Comparison of ENCODE assay signal across 8 cellular contexts in the genomic region with DNA sequence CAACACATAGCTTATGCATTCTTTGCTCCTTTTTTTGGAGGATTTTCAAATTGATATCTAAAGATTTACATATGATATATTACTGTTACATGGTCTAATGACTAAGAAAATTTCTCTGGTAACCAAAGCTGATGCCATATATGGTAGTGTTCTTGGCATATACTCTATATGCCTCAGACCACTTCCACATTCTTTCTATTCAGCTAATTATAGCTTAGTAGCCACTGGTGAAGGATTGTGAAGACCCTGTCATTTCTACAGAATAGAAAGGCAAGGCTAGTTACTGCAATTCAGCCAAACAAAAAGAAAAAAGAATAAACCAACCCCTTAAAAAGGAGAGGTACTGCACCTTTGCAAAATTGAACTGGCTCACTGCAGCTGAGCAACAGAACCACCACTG. TPM values are rescaled to one million over a fixed set of nuclear protein-coding genes. Genes with fewer than 3 reads are reported as not detected.
DNase-seq lines count a peak whose midpoint lies in the region; ATAC-seq and TF ChIP-seq lines count a peak whose summit lies in the region.

No MANE protein-coding gene starts in this region.

- DNase-seq in activated naive CD4-positive, alpha-beta T cell treated with Interleukin-2 at 50 U/mL for 16 hours: no peak
- DNase-seq in SK-N-SH: no peak
- DNase-seq in foreskin keratinocyte: peak; percentile 40 to 62
- no peak for DNase-seq in thoracic aorta (ENCODE audit: low spot score)
- DNase-seq in activated effector memory CD4-positive, alpha-beta T cell treated with anti-CD3 and anti-CD28 coated beads, Interleukin-2, amount 50 U/mL, for 16 hours: no peak

- no peaks in the 10 kb centered on the region for H3K27me3 Mint-ChIP-seq in activated naive CD4-positive, alpha-beta T cell treated with anti-CD3 and anti-CD28 coated beads, Interleukin-2, amount 50 U/mL, for 24 hours

- ATAC-seq in foreskin keratinocyte (no peak), thoracic aorta (ENCODE audit: insufficient number of reproducible peaks, low FRiP score, low read depth) (no peak), HG03095 (IDR thresholded peaks at IDR 0.05; ENCODE audit: unreplicated experiment) (no peak), GM21723 (IDR thresholded peaks at IDR 0.05; ENCODE audit: unreplicated experiment) (no peak)

- no peaks in the 10 kb centered on the region for H3K9me3 Mint-ChIP-seq in activated naive CD4-positive, alpha-beta T cell treated with anti-CD3 and anti-CD28 coated beads, Interleukin-2, amount 50 U/mL, for 24 hours

- H3K4me1 Mint-ChIP-seq in activated naive CD4-positive, alpha-beta T cell treated with anti-CD3 and anti-CD28 coated beads, Interleukin-2, amount 50 U/mL, for 24 hours: peaks cover 48% of the 10 kb centered on the region

- TF ChIP-seq CTCF in SK-N-SH (IDR thresholded peaks at IDR 0.05) (no peak), foreskin keratinocyte (conservative IDR thresholded peaks at IDR 0.05) (no peak), thoracic aorta (IDR thresholded peaks at IDR 0.05) (no peak)

- no peak overlapping the region for H2AFZ ChIP-seq in SK-N-SH (ENCODE audit: low read depth)

- H3K4me1 ChIP-seq in SK-N-SH (ENCODE audit: control insufficient read depth in 1 of 2, insufficient read depth in 2 of 2, low read depth in 1 of 2, low read length in 1 of 2): peaks cover 23 to 49% of the 10 kb centered on the region in 2 experiments; a peak in 3 of 4 replicates
- peaks cover 35% of the 10 kb centered on the region for H3K4me1 ChIP-seq in foreskin keratinocyte
- H3K4me1 ChIP-seq in thoracic aorta (ENCODE audit: control insufficient read depth in 1 of 2, low read depth in 2 of 2): peaks cover 46 to 65% of the 10 kb centered on the region in 2 donors

- peak in 1 of 2 experiments; percentile 64; a peak in 1 of 4 replicates for TF ChIP-seq EP300 in SK-N-SH (IDR thresholded peaks at IDR 0.05; ENCODE audit: borderline replicate concordance in 1 of 2, low read depth in 1 of 2, low read length in 1 of 2)

- no peak for TF ChIP-seq RAD21 in SK-N-SH (IDR thresholded peaks at IDR 0.05; ENCODE audit: low read length)

- H3K9me2 ChIP-seq in SK-N-SH: no peaks in the 10 kb centered on the region

- peak overlapping the region; percentile 26 for H3K4me3 Mint-ChIP-seq in activated naive CD4-positive, alpha-beta T cell treated with anti-CD3 and anti-CD28 coated beads, Interleukin-2, amount 50 U/mL, for 24 hours

- no peaks in the 10 kb centered on the region for H3K27me3 ChIP-seq in SK-N-SH (ENCODE audit: insufficient read depth)
- H3K27me3 ChIP-seq in foreskin keratinocyte: no peaks in the 10 kb centered on the region
- no peaks in the 10 kb centered on the region for H3K27me3 ChIP-seq in thoracic aorta (replicated peaks; ENCODE audit: insufficient read depth)

- H3K36me3 Mint-ChIP-seq in activated naive CD4-positive, alpha-beta T cell treated with anti-CD3 and anti-CD28 coated beads, Interleukin-2, amount 50 U/mL, for 24 hours: peaks cover 25% of the 10 kb centered on the region

- H4K20me1 ChIP-seq in SK-N-SH (ENCODE audit: insufficient read depth): peaks cover 76% of the 10 kb centered on the region

- peak overlapping the region; percentile 72 to 87 for H3K4me3 ChIP-seq in SK-N-SH (ENCODE audit: low read depth in 2 of 2, low read length in 1 of 2)
- peak overlapping the region; percentile 92 for H3K4me3 ChIP-seq in thoracic aorta

- H3F3A ChIP-seq in SK-N-SH (replicated peaks; ENCODE audit: insufficient read depth): peaks cover 47% of the 10 kb centered on the region

- H3K9me3 ChIP-seq in SK-N-SH: no peaks in the 10 kb centered on the region
- no peaks in the 10 kb centered on the region for H3K9me3 ChIP-seq in thoracic aorta

- H3K36me3 ChIP-seq in SK-N-SH (replicated peaks in 1 of 2; ENCODE audit: control insufficient read depth in 1 of 2, insufficient read depth in 2 of 2, low read length in 1 of 2) (peaks cover 66 to 69% of the 10 kb centered on the region in 2 experiments), thoracic aorta (no peaks in the 10 kb centered on the region)

- H3K27ac ChIP-seq in SK-N-SH (ENCODE audit: low read depth in 2 of 2, low read length in 1 of 2) (peak overlapping the region; percentile 62 to 79; a peak in 3 of 4 replicates), foreskin keratinocyte (no peak overlapping the region), thoracic aorta (peak overlapping the region in 1 of 2 donors; percentile 14)

- H3K9ac ChIP-seq in SK-N-SH: peak overlapping the region; percentile 79; the same call in 1 of the 2 replicates

- H3K79me2 ChIP-seq in SK-N-SH (ENCODE audit: insufficient read depth): peaks cover 91% of the 10 kb centered on the region

- H3K27ac Mint-ChIP-seq in activated naive CD4-positive, alpha-beta T cell treated with anti-CD3 and anti-CD28 coated beads, Interleukin-2, amount 50 U/mL, for 24 hours: no peak overlapping the region

- peak overlapping the region; percentile 81 for H3K4me2 ChIP-seq in SK-N-SH

- CTCF ChIA-PET in SK-N-SH (lab: Yijun Ruan, JAX): interaction anchor here (0.7 to 4.0 kb wide), 9 partner anchors 19 to 298 kb away, joined by 3 to 38 read pairs (median 4); no protein-coding TSS in a partner anchor

- POLR2A ChIA-PET in SK-N-SH (lab: Yijun Ruan, JAX): no interaction called here

TF ChIP-seq in SK-N-SH, 30 proteins besides CTCF, POLR2A, EP300 and RAD21 (continues in another document):
- no peak for TF ChIP-seq FOXJ3 (CRISPR knock-in tag; IDR thresholded peaks at IDR 0.05)
- TF ChIP-seq, protein P1, sequence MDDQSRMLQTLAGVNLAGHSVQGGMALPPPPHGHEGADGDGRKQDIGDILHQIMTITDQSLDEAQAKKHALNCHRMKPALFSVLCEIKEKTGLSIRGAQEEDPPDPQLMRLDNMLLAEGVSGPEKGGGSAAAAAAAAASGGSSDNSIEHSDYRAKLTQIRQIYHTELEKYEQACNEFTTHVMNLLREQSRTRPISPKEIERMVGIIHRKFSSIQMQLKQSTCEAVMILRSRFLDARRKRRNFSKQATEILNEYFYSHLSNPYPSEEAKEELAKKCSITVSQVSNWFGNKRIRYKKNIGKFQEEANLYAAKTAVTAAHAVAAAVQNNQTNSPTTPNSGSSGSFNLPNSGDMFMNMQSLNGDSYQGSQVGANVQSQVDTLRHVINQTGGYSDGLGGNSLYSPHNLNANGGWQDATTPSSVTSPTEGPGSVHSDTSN (IDR thresholded peaks at IDR 0.05): peak; percentile 72; the same call in 1 of the 2 replicates
- TF ChIP-seq ELF1 (IDR thresholded peaks at IDR 0.05): peak; percentile 54; the same call in 1 of the 2 replicates
- TF ChIP-seq NFIC (IDR thresholded peaks at IDR 0.05; ENCODE audit: borderline replicate concordance): peak; percentile 77
- TF ChIP-seq, protein P2, sequence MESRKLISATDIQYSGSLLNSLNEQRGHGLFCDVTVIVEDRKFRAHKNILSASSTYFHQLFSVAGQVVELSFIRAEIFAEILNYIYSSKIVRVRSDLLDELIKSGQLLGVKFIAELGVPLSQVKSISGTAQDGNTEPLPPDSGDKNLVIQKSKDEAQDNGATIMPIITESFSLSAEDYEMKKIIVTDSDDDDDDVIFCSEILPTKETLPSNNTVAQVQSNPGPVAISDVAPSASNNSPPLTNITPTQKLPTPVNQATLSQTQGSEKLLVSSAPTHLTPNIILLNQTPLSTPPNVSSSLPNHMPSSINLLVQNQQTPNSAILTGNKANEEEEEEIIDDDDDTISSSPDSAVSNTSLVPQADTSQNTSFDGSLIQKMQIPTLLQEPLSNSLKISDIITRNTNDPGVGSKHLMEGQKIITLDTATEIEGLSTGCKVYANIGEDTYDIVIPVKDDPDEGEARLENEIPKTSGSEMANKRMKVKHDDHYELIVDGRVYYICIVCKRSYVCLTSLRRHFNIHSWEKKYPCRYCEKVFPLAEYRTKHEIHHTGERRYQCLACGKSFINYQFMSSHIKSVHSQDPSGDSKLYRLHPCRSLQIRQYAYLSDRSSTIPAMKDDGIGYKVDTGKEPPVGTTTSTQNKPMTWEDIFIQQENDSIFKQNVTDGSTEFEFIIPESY (IDR thresholded peaks at IDR 0.05; ENCODE audit: borderline replicate concordance, low read depth): no peak
- no peak for TF ChIP-seq RFX5 (IDR thresholded peaks at IDR 0.05; ENCODE audit: low read length)
- TF ChIP-seq MAX (IDR thresholded peaks at IDR 0.05; ENCODE audit: low read depth): no peak
- peak; percentile 33; the same call in 1 of the 2 replicates for TF ChIP-seq TEAD4 (IDR thresholded peaks at IDR 0.05; ENCODE audit: borderline replicate concordance, insufficient read depth)
- TF ChIP-seq CHD2 (IDR thresholded peaks at IDR 0.05; ENCODE audit: low read length, partially characterized antibody): no peak
- TF ChIP-seq JUND (IDR thresholded peaks at IDR 0.05): peak; percentile 42; the same call in 1 of the 2 replicates
- 0 out of 2 replicates have a peak, but pooled peaks have one; percentile 4 for TF ChIP-seq FOSL2 (IDR thresholded peaks at IDR 0.05; ENCODE audit: borderline replicate concordance, low read depth)
- TF ChIP-seq MXI1 (IDR thresholded peaks at IDR 0.05; ENCODE audit: low read depth, low read length): peak; percentile 28; the same call in 1 of the 2 replicates
- peak; percentile 79 for TF ChIP-seq MEF2A (IDR thresholded peaks at IDR 0.05; ENCODE audit: borderline replicate concordance, low read depth)
- TF ChIP-seq RXRA (IDR thresholded peaks at IDR 0.05; ENCODE audit: borderline replicate concordance, low read depth): 0 out of 2 replicates have a peak, but pooled peaks have one; percentile 15
- TF ChIP-seq POLR2AphosphoS5 (IDR thresholded peaks at IDR 0.05; ENCODE audit: low read depth, low read length): no peak
- no peak for TF ChIP-seq FOXM1 (IDR thresholded peaks at IDR 0.05; ENCODE audit: low read depth)
- no peak for TF ChIP-seq TAF1 (IDR thresholded peaks at IDR 0.05; ENCODE audit: borderline replicate concordance, low read depth, low read length)
- TF ChIP-seq EZH2phosphoT487 (IDR thresholded peaks at IDR 0.05; ENCODE audit: borderline replicate concordance, low read depth): no peak
- peak; percentile 56 for TF ChIP-seq TCF12 (IDR thresholded peaks at IDR 0.05)
- TF ChIP-seq RCOR1 (IDR thresholded peaks at IDR 0.05; ENCODE audit: low read length): no peak

RNA-seq across cellular contexts. Expression of gene PURB, which starts 3.7 kb away (rescaled TPM):
- polyA plus RNA-seq in SK-N-SH (2012; rRNA removed) (4.1 and 4.8 TPM in 2 replicates), foreskin keratinocyte (4.0 and 4.9 TPM in 2 replicates)
- polyA plus RNA-seq in SK-N-SH (2012; cell fraction: cytosol; rRNA removed): 7.9 and 8.7 TPM in 2 replicates
- polyA plus RNA-seq in SK-N-SH (2012; cell fraction: nucleus; rRNA removed): 3.3 and 5.1 TPM in 2 replicates
- total RNA-seq in foreskin keratinocyte (16.9 and 17.8 TPM in 2 replicates), thoracic aorta (10 to 100 TPM; 18.0 to 31.5 TPM)

RNA-seq across cellular contexts. Expression of gene H2AZ2, which starts 33.7 kb away (rescaled TPM):
- polyA plus RNA-seq in SK-N-SH (2012; rRNA removed) (207 and 389 TPM in 2 replicates), foreskin keratinocyte (187 and 217 TPM in 2 replicates)
- polyA plus RNA-seq in SK-N-SH (2012; cell fraction: cytosol; rRNA removed): 318 and 348 TPM in 2 replicates
- polyA plus RNA-seq in SK-N-SH (2012; cell fraction: nucleus; rRNA removed): 80.0 and 111 TPM in 2 replicates
- total RNA-seq in foreskin keratinocyte (162 and 180 TPM in 2 replicates), thoracic aorta (100 to 1,000 TPM; 103 to 111 TPM)

Comparison
In these comparisons a context has a peak if more than half of its experiments do, and no peak if none do; other contexts are left out.
1. DNase-seq: peak in foreskin keratinocyte (2 of 2); none in activated naive CD4-positive, alpha-beta T cell treated with Interleukin-2 at 50 U/mL for 16 hours (single experiment), SK-N-SH (single experiment), thoracic aorta (single experiment) and activated effector memory CD4-positive, alpha-beta T cell treated with anti-CD3 and anti-CD28 coated beads, Interleukin-2, amount 50 U/mL, for 16 hours (single experiment).